15 cellular contexts compared by ENCODE assay signal in the genomic region with DNA sequence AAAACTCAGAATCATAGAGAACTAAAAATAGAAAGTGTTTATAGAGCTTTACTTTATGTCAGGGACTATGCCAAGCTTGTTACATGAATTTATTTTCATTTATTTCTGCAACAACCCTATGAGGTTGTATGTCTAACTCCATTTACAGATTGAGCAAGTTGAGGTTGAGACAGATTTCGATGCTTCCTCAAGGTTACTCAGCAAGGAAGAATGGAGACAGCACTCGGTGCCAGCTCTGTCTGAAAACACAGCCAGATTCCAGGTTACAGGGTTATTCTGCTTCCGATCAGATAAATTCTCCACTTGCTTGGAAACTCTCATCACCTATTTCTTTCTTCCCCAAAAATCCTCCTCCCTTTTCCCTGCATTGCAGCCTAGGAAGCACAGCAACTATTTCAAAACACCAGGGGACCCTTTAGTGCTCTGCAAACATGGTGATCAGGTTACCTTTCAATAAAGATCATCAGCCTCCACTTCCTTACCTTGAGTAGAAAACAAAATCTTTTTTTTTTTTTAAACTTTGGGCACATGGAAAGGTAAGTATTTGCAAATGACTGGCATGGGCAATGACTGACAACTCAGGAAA. TPM values are rescaled to one million over a fixed set of nuclear protein-coding genes. Genes with fewer than 3 reads are reported as not detected.
DNase-seq lines count a peak whose midpoint lies in the region; ATAC-seq and TF ChIP-seq lines count a peak whose summit lies in the region.
"Had no signal": no experiment of that assay in that cellular context is flagged by ENCODE, and none has a peak within 500 bp of the region (broad histone marks: within the 10 kb centered on the region; RNA-seq: fewer than 3 reads in every experiment).

No MANE protein-coding gene starts in this region.

- TF ChIP-seq CTCF in cardiac fibroblast (IDR thresholded peaks at IDR 0.05; ENCODE audit: low read depth, low read length): no peak
- TF ChIP-seq CTCF in endothelial cell (IDR thresholded peaks at IDR 0.05; ENCODE audit: unreplicated experiment): no peak

- no CpG with 5 or more reads among the region's 3 CpGs for WGBS in mesendoderm (ENCODE audit: extremely low coverage, insufficient coverage, low lambda C conversion rate)

- H3K27me3 Mint-ChIP-seq in endothelial cell (ENCODE audit: unreplicated experiment): peaks cover 1% of the 10 kb centered on the region

- H3K9me3 Mint-ChIP-seq in endothelial cell (ENCODE audit: unreplicated experiment): no peaks in the 10 kb centered on the region
- H3K9me3 Mint-ChIP-seq: activated CD4-positive, alpha-beta T cell treated with anti-CD3 and anti-CD28 coated beads, Interleukin-2, amount 10 ng/mL, durations not matched to agents 7 days and 5 days; activated T-helper 1 cell treated with anti-CD3 and anti-CD28 coated beads, Interleukin-12 subunit alpha, Interleukin-12 subunit beta, Interleukin-2, Interleukin-4 antibody, amounts not matched to agents 30 ng/mL and 10 ng/mL and 1 ng/mL, durations not matched to agents 14 hours and 24 hours and 36 hours; stimulated activated naive CD8-positive, alpha-beta T cell treated with anti-CD3 and anti-CD28 coated beads, Interleukin-15, amount 100 ng/mL, for 72 hours had no signal

- H3K4me2 ChIP-seq in mesendoderm (ENCODE audit: low read length): no peak overlapping the region

- peak; percentile 82 for DNase-seq in EH (ENCODE audit: low read depth)
- peak; percentile 57 for DNase-seq in NCI-H345 (lab: John Stamatoyannopoulos, UW)
- peak; percentile 3 to 81 for DNase-seq in cardiac fibroblast (ENCODE audit: low read depth in 2 of 2)
- peak; percentile 31 for DNase-seq in mesendoderm
- DNase-seq in left lobe of liver (ENCODE audit: low spot score): no peak
- no peak for DNase-seq in foreskin melanocyte
- no peak for DNase-seq in caudate nucleus (lab: John Stamatoyannopoulos, UW)
- DNase-seq in endothelial cell (ENCODE audit: low spot score): no peak
- DNase-seq: activated CD4-positive, alpha-beta T cell treated with anti-CD3 and anti-CD28 coated beads, Interleukin-2, amount 10 ng/mL, durations not matched to agents 7 days and 5 days; GF-D8; NCI-H187 treated with DMSO at 0.1 percent for 48 hours; right lobe of liver; stimulated activated naive CD8-positive, alpha-beta T cell treated with anti-CD3 and anti-CD28 coated beads, Interleukin-15, amount 100 ng/mL, for 72 hours had no signal

- no peak overlapping the region for H3K27ac Mint-ChIP-seq in endothelial cell (ENCODE audit: unreplicated experiment)
- H3K27ac Mint-ChIP-seq: activated CD4-positive, alpha-beta T cell treated with anti-CD3 and anti-CD28 coated beads, Interleukin-2, amount 10 ng/mL, durations not matched to agents 7 days and 5 days; activated T-helper 1 cell treated with anti-CD3 and anti-CD28 coated beads, Interleukin-12 subunit alpha, Interleukin-12 subunit beta, Interleukin-2, Interleukin-4 antibody, amounts not matched to agents 30 ng/mL and 10 ng/mL and 1 ng/mL, durations not matched to agents 14 hours and 24 hours and 36 hours; stimulated activated naive CD8-positive, alpha-beta T cell treated with anti-CD3 and anti-CD28 coated beads, Interleukin-15, amount 100 ng/mL, for 72 hours had no signal

- no peak overlapping the region for H2AK5ac ChIP-seq in mesendoderm (ENCODE audit: low read length)

- H4K8ac ChIP-seq in mesendoderm (ENCODE audit: low read depth, low read length): no peak overlapping the region

- no peaks in the 10 kb centered on the region for H3K36me3 Mint-ChIP-seq in endothelial cell (ENCODE audit: low read depth, unreplicated experiment)

- no peak overlapping the region for H2BK15ac ChIP-seq in mesendoderm (replicated peaks; ENCODE audit: low read depth)

- H4K5ac ChIP-seq in mesendoderm (ENCODE audit: low read length): no peak overlapping the region

- ATAC-seq in left lobe of liver: no peak
- ATAC-seq: right lobe of liver; stimulated activated naive CD8-positive, alpha-beta T cell treated with anti-CD3 and anti-CD28 coated beads, Interleukin-15, amount 100 ng/mL, for 72 hours had no signal

- H3K4me1 Mint-ChIP-seq in endothelial cell (ENCODE audit: unreplicated experiment): no peaks in the 10 kb centered on the region
- H3K4me1 Mint-ChIP-seq: activated CD4-positive, alpha-beta T cell treated with anti-CD3 and anti-CD28 coated beads, Interleukin-2, amount 10 ng/mL, durations not matched to agents 7 days and 5 days; stimulated activated naive CD8-positive, alpha-beta T cell treated with anti-CD3 and anti-CD28 coated beads, Interleukin-15, amount 100 ng/mL, for 72 hours had no signal

- no peak overlapping the region for H3K4me3 Mint-ChIP-seq in endothelial cell (ENCODE audit: unreplicated experiment)
- H3K4me3 Mint-ChIP-seq: activated CD4-positive, alpha-beta T cell treated with anti-CD3 and anti-CD28 coated beads, Interleukin-2, amount 10 ng/mL, durations not matched to agents 7 days and 5 days; activated T-helper 1 cell treated with anti-CD3 and anti-CD28 coated beads, Interleukin-12 subunit alpha, Interleukin-12 subunit beta, Interleukin-2, Interleukin-4 antibody, amounts not matched to agents 30 ng/mL and 10 ng/mL and 1 ng/mL, durations not matched to agents 14 hours and 24 hours and 36 hours; stimulated activated naive CD8-positive, alpha-beta T cell treated with anti-CD3 and anti-CD28 coated beads, Interleukin-15, amount 100 ng/mL, for 72 hours had no signal

- H3K27ac ChIP-seq in mesendoderm (ENCODE audit: low read depth, low read length): no peak overlapping the region
- H3K27ac ChIP-seq in caudate nucleus (ENCODE audit: low read depth, low read length): no peak overlapping the region
- H3K27ac ChIP-seq: right lobe of liver had no signal

- no peaks in the 10 kb centered on the region for H3K27me3 ChIP-seq in mesendoderm (ENCODE audit: insufficient read depth, low read length, poor library complexity)
- H3K27me3 ChIP-seq: right lobe of liver had no signal

- H2BK5ac ChIP-seq in mesendoderm (ENCODE audit: low read length): no peak overlapping the region

- H3K4me3 ChIP-seq in cardiac fibroblast (replicated peaks in 1 of 2; ENCODE audit: low read depth in 2 of 2, low read length in 2 of 2) (no peak overlapping the region), mesendoderm (ENCODE audit: low read length) (no peak overlapping the region)
- H3K4me3 ChIP-seq: right lobe of liver had no signal

- H3K79me2 ChIP-seq in mesendoderm (ENCODE audit: control insufficient read depth, insufficient read depth, low read length): no peaks in the 10 kb centered on the region

- H3K4me1 ChIP-seq in mesendoderm (ENCODE audit: control insufficient read depth, low read depth, low read length): no peaks in the 10 kb centered on the region
- H3K4me1 ChIP-seq: right lobe of liver had no signal

- no peak overlapping the region for H3K9ac ChIP-seq in mesendoderm (ENCODE audit: low read length)

- no peak overlapping the region for H3K23ac ChIP-seq in mesendoderm (ENCODE audit: low read length)

- no peak overlapping the region for H3K4ac ChIP-seq in mesendoderm (ENCODE audit: low read depth, low read length)

- H3K36me3 ChIP-seq in mesendoderm (ENCODE audit: control insufficient read depth, insufficient read depth, low read length): no peaks in the 10 kb centered on the region
- H3K36me3 ChIP-seq: right lobe of liver had no signal

- no peak overlapping the region for H2BK120ac ChIP-seq in mesendoderm (ENCODE audit: low read depth, low read length)

- H3K18ac ChIP-seq in mesendoderm (ENCODE audit: low read length): no peak overlapping the region

- no peaks in the 10 kb centered on the region for H3K79me1 ChIP-seq in mesendoderm (ENCODE audit: low read length)

- H3K56ac ChIP-seq in mesendoderm (ENCODE audit: low read length): no peak overlapping the region

RNA-seq across cellular contexts. Expression of a gene that starts 7.0 kb away (rescaled TPM):
- polyA plus RNA-seq in mesendoderm (2013, experiment 1 of 2): 0.01 TPM
- polyA plus RNA-seq in mesendoderm (2013, experiment 2 of 2): not detected
- total RNA-seq in left lobe of liver (not detected), endothelial cell (ENCODE audit: unreplicated experiment) (not detected)
- total RNA-seq: activated CD4-positive, alpha-beta T cell treated with anti-CD3 and anti-CD28 coated beads, Interleukin-2, amount 10 ng/mL, durations not matched to agents 7 days and 5 days; activated T-helper 1 cell treated with anti-CD3 and anti-CD28 coated beads, Interleukin-12 subunit alpha, Interleukin-12 subunit beta, Interleukin-2, Interleukin-4 antibody, amounts not matched to agents 30 ng/mL and 10 ng/mL and 1 ng/mL, durations not matched to agents 14 hours and 24 hours and 36 hours; epithelial cell of proximal tubule; right lobe of liver had no signal

RNA-seq across cellular contexts. Expression of a gene that starts 38.4 kb away (rescaled TPM):
- polyA plus RNA-seq in mesendoderm (2013, experiment 1 of 2): 0.21 TPM
- 0.14 TPM for polyA plus RNA-seq in mesendoderm (2013, experiment 2 of 2)
- total RNA-seq in left lobe of liver (not detected), endothelial cell (ENCODE audit: unreplicated experiment) (not detected)
- total RNA-seq: activated CD4-positive, alpha-beta T cell treated with anti-CD3 and anti-CD28 coated beads, Interleukin-2, amount 10 ng/mL, durations not matched to agents 7 days and 5 days; epithelial cell of proximal tubule had no signal

RNA-seq across cellular contexts. Expression of a gene that starts 38.4 kb away (rescaled TPM):
- polyA plus RNA-seq in mesendoderm (2013, experiment 1 of 2): not detected
- not detected for polyA plus RNA-seq in mesendoderm (2013, experiment 2 of 2)
- not detected for total RNA-seq in left lobe of liver
- total RNA-seq in endothelial cell (ENCODE audit: unreplicated experiment): not detected
- total RNA-seq: activated CD4-positive, alpha-beta T cell treated with anti-CD3 and anti-CD28 coated beads, Interleukin-2, amount 10 ng/mL, durations not matched to agents 7 days and 5 days; activated T-helper 1 cell treated with anti-CD3 and anti-CD28 coated beads, Interleukin-12 subunit alpha, Interleukin-12 subunit beta, Interleukin-2, Interleukin-4 antibody, amounts not matched to agents 30 ng/mL and 10 ng/mL and 1 ng/mL, durations not matched to agents 14 hours and 24 hours and 36 hours had no signal

RNA-seq across cellular contexts. Expression of a gene that starts 56.0 kb away (rescaled TPM):
- 0.45 TPM for polyA plus RNA-seq in mesendoderm (2013, experiment 1 of 2)
- polyA plus RNA-seq in mesendoderm (2013, experiment 2 of 2): 0.36 TPM
- not detected for total RNA-seq in left lobe of liver
- total RNA-seq in endothelial cell (ENCODE audit: unreplicated experiment): not detected
- total RNA-seq: activated CD4-positive, alpha-beta T cell treated with anti-CD3 and anti-CD28 coated beads, Interleukin-2, amount 10 ng/mL, durations not matched to agents 7 days and 5 days; activated T-helper 1 cell treated with anti-CD3 and anti-CD28 coated beads, Interleukin-12 subunit alpha, Interleukin-12 subunit beta, Interleukin-2, Interleukin-4 antibody, amounts not matched to agents 30 ng/mL and 10 ng/mL and 1 ng/mL, durations not matched to agents 14 hours and 24 hours and 36 hours had no signal

Comparison
In these comparisons a context has a peak if more than half of its experiments do, and no peak if none do; other contexts are left out.
1. DNase-seq: peak in EH (single experiment), NCI-H345 (single experiment), cardiac fibroblast (2 of 2) and mesendoderm (single experiment); none in left lobe of liver (single experiment), foreskin melanocyte (single experiment), caudate nucleus (0 of 61) and endothelial cell (single experiment).